In genomic region chr1:29052100-29052499, GRCh38 we compare ENCODE assay signal across 20 cellular contexts.
"Had no signal": no experiment of that assay in that cellular context is flagged by ENCODE, and none has a peak within 500 bp of the region (broad histone marks: within the 10 kb centered on the region; RNA-seq: fewer than 3 reads in every experiment).

No MANE protein-coding gene starts in this region.

- H3K9me3 ChIP-seq: stomach, thyroid gland had no signal

- ATAC-seq: left lobe of liver had no signal

- H3K27me3 Mint-ChIP-seq: activated naive CD4-positive, alpha-beta T cell treated with anti-CD3 and anti-CD28 coated beads, Interleukin-2, amount 10 ng/mL, durations not matched to agents 7 days and 5 days; central memory CD8-positive, alpha-beta T cell; naive B cell had no signal

- H2AFZ ChIP-seq: parathyroid adenoma had no signal

- H3K27ac ChIP-seq: brain microvascular endothelial cell, parathyroid adenoma, stomach, thyroid gland had no signal

- H3K4me1 Mint-ChIP-seq: activated naive CD4-positive, alpha-beta T cell treated with anti-CD3 and anti-CD28 coated beads, Interleukin-2, amount 10 ng/mL, durations not matched to agents 7 days and 5 days; central memory CD8-positive, alpha-beta T cell; naive B cell had no signal

- DNase-seq: activated CD4-positive, alpha-beta T cell treated with anti-CD3 and anti-CD28 coated beads for 1 hour; activated CD4-positive, alpha-beta T cell treated with anti-CD3 and anti-CD28 coated beads, Interleukin-2, amount 50 U/mL, for 4 hours; activated naive CD4-positive, alpha-beta T cell treated with anti-CD3 and anti-CD28 coated beads, Interleukin-2, amount 10 ng/mL, durations not matched to agents 7 days and 5 days; activated T-cell treated with anti-CD3 and anti-CD28 coated beads for 4 hours; amygdala; brain microvascular endothelial cell; cortex of kidney; effector CD4-positive, alpha-beta T cell; hippocampal formation; naive B cell; small intestine; stimulated activated CD4-positive, alpha-beta T cell treated with anti-CD3 and anti-CD28 coated beads, Interleukin-4, amount 100 ng/mL, for 4 hours; stimulated activated CD8-positive, alpha-beta memory T cell treated with anti-CD3 and anti-CD28 coated beads, Interleukin-4, amount 100 ng/mL, for 48 hours; stomach; T-helper 1 cell; thyroid gland had no signal

- H3K4me3 Mint-ChIP-seq: activated naive CD4-positive, alpha-beta T cell treated with anti-CD3 and anti-CD28 coated beads, Interleukin-2, amount 10 ng/mL, durations not matched to agents 7 days and 5 days; central memory CD8-positive, alpha-beta T cell; naive B cell had no signal

- H3K4me1 ChIP-seq: parathyroid adenoma, thyroid gland had no signal

- H3K36me3 ChIP-seq: brain microvascular endothelial cell, thyroid gland had no signal

- H3K27ac Mint-ChIP-seq: activated naive CD4-positive, alpha-beta T cell treated with anti-CD3 and anti-CD28 coated beads, Interleukin-2, amount 10 ng/mL, durations not matched to agents 7 days and 5 days; activated T-helper 2 cell treated with anti-CD3 and anti-CD28 coated beads, Interferon-gamma antibody, Interleukin-2, Interleukin-4, amounts not matched to agents 10 μg/mL and 5 μg/mL and 100 μg/mL, durations not matched to agents 14 hours and 24 hours and 36 hours had no signal

- H3K9me3 Mint-ChIP-seq: activated naive CD4-positive, alpha-beta T cell treated with anti-CD3 and anti-CD28 coated beads, Interleukin-2, amount 10 ng/mL, durations not matched to agents 7 days and 5 days; activated T-helper 2 cell treated with anti-CD3 and anti-CD28 coated beads, Interferon-gamma antibody, Interleukin-2, Interleukin-4, amounts not matched to agents 10 μg/mL and 5 μg/mL and 100 μg/mL, durations not matched to agents 14 hours and 24 hours and 36 hours; central memory CD8-positive, alpha-beta T cell; naive B cell had no signal

- H3K4me3 ChIP-seq: stomach, thyroid gland had no signal

- H3K79me2 ChIP-seq: parathyroid adenoma had no signal

- H3K27me3 ChIP-seq: brain microvascular endothelial cell, stomach, thyroid gland had no signal

- H3K9ac ChIP-seq: parathyroid adenoma had no signal
